In genomic region chr11:101444851-101445250, GRCh38 we compare ENCODE assay signal across 28 cellular contexts.
"Had no signal": no experiment of that assay in that cellular context is flagged by ENCODE, and none has a peak within 500 bp of the region (broad histone marks: within the 10 kb centered on the region; RNA-seq: fewer than 3 reads in every experiment).

No MANE protein-coding gene starts in this region.

- H3K9me3 Mint-ChIP-seq: activated B cell treated with CpG ODN at 0.5 μM for 24 hours; activated CD4-positive, alpha-beta T cell treated with anti-CD3 and anti-CD28 coated beads, Interleukin-2, amount 10 ng/mL, durations not matched to agents 24 days and 14 days; activated naive CD8-positive, alpha-beta T cell treated with anti-CD3 and anti-CD28 coated beads, Interleukin-2, amount 50 U/mL, for 24 hours; activated T-helper 1 cell treated with anti-CD3 and anti-CD28 coated beads, Interleukin-12 subunit alpha, Interleukin-12 subunit beta, Interleukin-2, Interleukin-4 antibody, amounts not matched to agents 30 ng/mL and 10 ng/mL and 1 ng/mL, durations not matched to agents 14 hours and 24 hours and 36 hours; T-helper 1 cell treated with Interleukin-12 subunit alpha and Interleukin-12 subunit beta and Interleukin-4 antibody, amounts not matched to agents 30 μg/mL and 1 μg/mL, for 36 hours had no signal

- H3K27ac ChIP-seq: cardiac muscle cell, RWPE1, SJSA1 had no signal

- DNase-seq: activated B cell treated with CpG ODN at 0.5 μM for 24 hours; activated CD4-positive, alpha-beta T cell treated with anti-CD3 and anti-CD28 coated beads for 1 hour; activated CD4-positive, alpha-beta T cell treated with anti-CD3 and anti-CD28 coated beads, Interleukin-2, amount 10 ng/mL, durations not matched to agents 24 days and 14 days; activated CD4-positive, alpha-beta T cell treated with anti-CD3 and anti-CD28 coated beads, Interleukin-2, amount 50 U/mL, for 48 hours; activated CD8-positive, alpha-beta memory T cell treated with anti-CD3 and anti-CD28 coated beads, Interleukin-2, amount 10 ng/mL, durations not matched to agents 7 days and 5 days; activated effector memory CD4-positive, alpha-beta T cell treated with Interleukin-2 at 50 U/mL for 16 hours; activated naive CD4-positive, alpha-beta T cell; activated naive CD8-positive, alpha-beta T cell treated with anti-CD3 and anti-CD28 coated beads, Interleukin-2, amount 50 U/mL, for 24 hours; activated T-cell treated with anti-CD3 and anti-CD28 coated beads, Interleukin-2, amount 50 U/mL, for 24 hours; brain microvascular endothelial cell; Karpas-422; MM.1S; NCI-H1105; NCI-H1436; NCI-H1694 treated with DMSO at 0.1 percent for 48 hours; NCI-H2029 treated with DMSO at 0.1 percent for 48 hours; NCI-H345; NCI-H510A; NCI-H526 treated with DMSO at 0.1 percent for 48 hours; NCI-H82; SHP77 had no signal

- H3K27ac Mint-ChIP-seq: activated B cell treated with CpG ODN at 0.5 μM for 24 hours; activated CD4-positive, alpha-beta T cell treated with anti-CD3 and anti-CD28 coated beads, Interleukin-2, amount 10 ng/mL, durations not matched to agents 24 days and 14 days; activated CD8-positive, alpha-beta memory T cell treated with anti-CD3 and anti-CD28 coated beads, Interleukin-2, amount 10 ng/mL, durations not matched to agents 7 days and 5 days; activated naive CD4-positive, alpha-beta T cell treated with anti-CD3 and anti-CD28 coated beads, Interleukin-2, amount 50 U/mL, for 24 hours; activated naive CD8-positive, alpha-beta T cell treated with anti-CD3 and anti-CD28 coated beads, Interleukin-2, amount 50 U/mL, for 24 hours; activated T-cell treated with anti-CD3 and anti-CD28 coated beads, Interleukin-2, amount 50 U/mL, for 24 hours; activated T-helper 1 cell treated with anti-CD3 and anti-CD28 coated beads, Interleukin-12 subunit alpha, Interleukin-12 subunit beta, Interleukin-2, Interleukin-4 antibody, amounts not matched to agents 30 ng/mL and 10 ng/mL and 1 ng/mL, durations not matched to agents 14 hours and 24 hours and 36 hours; T-helper 1 cell treated with Interleukin-12 subunit alpha and Interleukin-12 subunit beta and Interleukin-4 antibody, amounts not matched to agents 30 μg/mL and 1 μg/mL, for 36 hours had no signal

- H3K36me3 Mint-ChIP-seq: activated CD8-positive, alpha-beta memory T cell treated with anti-CD3 and anti-CD28 coated beads, Interleukin-2, amount 10 ng/mL, durations not matched to agents 7 days and 5 days; activated naive CD4-positive, alpha-beta T cell treated with anti-CD3 and anti-CD28 coated beads, Interleukin-2, amount 50 U/mL, for 24 hours had no signal

- H3K27me3 Mint-ChIP-seq: activated B cell treated with CpG ODN at 0.5 μM for 24 hours; activated CD4-positive, alpha-beta T cell treated with anti-CD3 and anti-CD28 coated beads, Interleukin-2, amount 10 ng/mL, durations not matched to agents 24 days and 14 days; activated CD8-positive, alpha-beta memory T cell treated with anti-CD3 and anti-CD28 coated beads, Interleukin-2, amount 10 ng/mL, durations not matched to agents 7 days and 5 days; activated naive CD4-positive, alpha-beta T cell treated with anti-CD3 and anti-CD28 coated beads, Interleukin-2, amount 50 U/mL, for 24 hours; activated naive CD8-positive, alpha-beta T cell treated with anti-CD3 and anti-CD28 coated beads, Interleukin-2, amount 50 U/mL, for 24 hours; activated T-cell treated with anti-CD3 and anti-CD28 coated beads, Interleukin-2, amount 50 U/mL, for 24 hours had no signal

- H3K4me1 Mint-ChIP-seq: activated B cell treated with CpG ODN at 0.5 μM for 24 hours; activated CD4-positive, alpha-beta T cell treated with anti-CD3 and anti-CD28 coated beads, Interleukin-2, amount 10 ng/mL, durations not matched to agents 24 days and 14 days; activated CD8-positive, alpha-beta memory T cell treated with anti-CD3 and anti-CD28 coated beads, Interleukin-2, amount 10 ng/mL, durations not matched to agents 7 days and 5 days; activated naive CD4-positive, alpha-beta T cell treated with anti-CD3 and anti-CD28 coated beads, Interleukin-2, amount 50 U/mL, for 24 hours; activated naive CD8-positive, alpha-beta T cell treated with anti-CD3 and anti-CD28 coated beads, Interleukin-2, amount 50 U/mL, for 24 hours had no signal

- ATAC-seq: activated CD8-positive, alpha-beta memory T cell treated with anti-CD3 and anti-CD28 coated beads, Interleukin-2, amount 10 ng/mL, durations not matched to agents 7 days and 5 days; activated naive CD8-positive, alpha-beta T cell treated with anti-CD3 and anti-CD28 coated beads, Interleukin-2, amount 50 U/mL, for 24 hours; Panc1 had no signal

- H3K36me3 ChIP-seq: brain microvascular endothelial cell, cardiac muscle cell, SJSA1 had no signal

- H3K4me3 Mint-ChIP-seq: activated B cell treated with CpG ODN at 0.5 μM for 24 hours; activated CD4-positive, alpha-beta T cell treated with anti-CD3 and anti-CD28 coated beads, Interleukin-2, amount 10 ng/mL, durations not matched to agents 24 days and 14 days; activated CD8-positive, alpha-beta memory T cell treated with anti-CD3 and anti-CD28 coated beads, Interleukin-2, amount 10 ng/mL, durations not matched to agents 7 days and 5 days; activated naive CD4-positive, alpha-beta T cell treated with anti-CD3 and anti-CD28 coated beads, Interleukin-2, amount 50 U/mL, for 24 hours; activated naive CD8-positive, alpha-beta T cell treated with anti-CD3 and anti-CD28 coated beads, Interleukin-2, amount 50 U/mL, for 24 hours; activated T-cell treated with anti-CD3 and anti-CD28 coated beads, Interleukin-2, amount 50 U/mL, for 24 hours; activated T-helper 1 cell treated with anti-CD3 and anti-CD28 coated beads, Interleukin-12 subunit alpha, Interleukin-12 subunit beta, Interleukin-2, Interleukin-4 antibody, amounts not matched to agents 30 ng/mL and 10 ng/mL and 1 ng/mL, durations not matched to agents 14 hours and 24 hours and 36 hours; T-helper 1 cell treated with Interleukin-12 subunit alpha and Interleukin-12 subunit beta and Interleukin-4 antibody, amounts not matched to agents 30 μg/mL and 1 μg/mL, for 36 hours had no signal

- H3K4me3 ChIP-seq: cardiac muscle cell, SJSA1 had no signal

- H3K27me3 ChIP-seq: brain microvascular endothelial cell, cardiac muscle cell, SJSA1 had no signal

- H3K9me3 ChIP-seq: SJSA1 had no signal
